Comparison of ENCODE assay signal across 1 cellular context in genomic region chr15:78195735-78196201, GRCh38.
TF ChIP-seq lines count a peak whose summit lies in the region.

No MANE protein-coding gene starts in this region.

TF ChIP-seq in GM23338, 12 proteins besides CTCF, POLR2A, EP300 and RAD21 (continued from another document):
- no peak for TF ChIP-seq REST (IDR thresholded peaks at IDR 0.05; ENCODE audit: unreplicated experiment)
- TF ChIP-seq CREB1 (CRISPR knock-in tag; IDR thresholded peaks at IDR 0.05; ENCODE audit: low read depth) = no peak
- TF ChIP-seq STAT1 (IDR thresholded peaks at IDR 0.05; ENCODE audit: unreplicated experiment) = no peak
